In the genomic region with DNA sequence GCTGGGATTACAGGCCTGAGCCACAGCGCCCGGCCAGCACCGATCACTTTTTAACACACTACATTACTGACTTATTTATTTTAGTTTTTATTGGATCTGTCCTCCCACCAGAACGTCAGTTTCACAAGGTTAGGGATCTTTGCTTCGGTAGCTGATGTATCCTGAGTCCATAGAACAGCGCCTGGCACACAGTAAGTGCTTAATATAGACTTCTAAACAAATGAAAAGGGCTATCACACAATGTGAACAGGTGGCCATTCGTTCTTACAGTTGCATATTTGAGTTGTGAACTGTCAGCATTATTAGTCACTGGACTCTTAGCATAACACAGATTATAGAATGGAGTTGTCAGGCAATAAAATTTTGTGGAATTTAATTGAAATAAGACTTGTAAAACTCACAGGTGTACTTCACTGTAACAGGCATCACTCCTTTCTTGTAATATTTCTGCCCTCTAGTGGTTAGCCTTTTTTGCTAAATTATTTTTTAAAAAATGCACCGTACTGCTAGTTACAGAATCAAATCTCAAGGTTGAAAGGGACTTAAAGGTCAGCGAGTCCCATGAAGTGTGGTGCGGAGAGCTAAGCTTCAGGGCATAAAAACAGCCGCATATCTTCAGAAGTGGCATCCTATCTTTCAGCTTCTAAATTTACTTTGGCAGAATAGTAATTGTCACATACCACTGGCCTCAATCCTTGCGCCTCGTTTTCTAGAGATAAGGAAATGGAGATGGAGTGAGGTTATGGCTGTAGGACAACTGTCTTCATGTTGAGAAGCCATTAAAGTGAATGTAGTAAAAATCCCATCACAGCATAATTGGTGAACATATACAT, we compare ENCODE assay signal across 8 cellular contexts. TPM values are rescaled to one million over a fixed set of nuclear protein-coding genes. Genes with fewer than 3 reads are reported as not detected.
DNase-seq lines count a peak whose midpoint lies in the region; ATAC-seq and TF ChIP-seq lines count a peak whose summit lies in the region.

No MANE protein-coding gene starts in this region.

- no peaks in the 10 kb centered on the region for H3K27me3 ChIP-seq in SK-N-SH (ENCODE audit: insufficient read depth)
- H3K27me3 ChIP-seq in colonic mucosa, result no peaks in the 10 kb centered on the region

- H4K20me1 ChIP-seq in SK-N-SH (ENCODE audit: insufficient read depth), result no peaks in the 10 kb centered on the region

- H3K9me2 ChIP-seq in SK-N-SH, result no peaks in the 10 kb centered on the region

- no peak overlapping the region for H3K4me2 ChIP-seq in SK-N-SH

- H2AFZ ChIP-seq in SK-N-SH (ENCODE audit: low read depth), result 0 out of 2 replicates have a peak overlapping the region, but pooled peaks have one; percentile 76

- no peak for ATAC-seq in SK-N-SH treated with all-trans-retinoic acid at 6 μM for 48 hours
- ATAC-seq in GM21825 (IDR thresholded peaks at IDR 0.05; ENCODE audit: unreplicated experiment), result no peak
- no peak for ATAC-seq in GM21381 (IDR thresholded peaks at IDR 0.05; ENCODE audit: unreplicated experiment)
- no peak for ATAC-seq in GM21526 (IDR thresholded peaks at IDR 0.05; ENCODE audit: low FRiP score, unreplicated experiment)

- H3K4me3 Mint-ChIP-seq in neural crest cell, result peak overlapping the region; percentile 50

- no peak overlapping the region for H3K27ac Mint-ChIP-seq in neural crest cell (ENCODE audit: unreplicated experiment)

- peaks cover 11% of the 10 kb centered on the region for H3K79me2 ChIP-seq in SK-N-SH (ENCODE audit: insufficient read depth)

- H3K9me3 ChIP-seq in SK-N-SH (no peaks in the 10 kb centered on the region), colonic mucosa (no peaks in the 10 kb centered on the region)

- H3K27me3 Mint-ChIP-seq in neural crest cell (ENCODE audit: low read depth), result no peaks in the 10 kb centered on the region

- TF ChIP-seq RAD21 in SK-N-SH (IDR thresholded peaks at IDR 0.05; ENCODE audit: low read length), result peak; percentile 78

- intact Hi-C loops in colonic mucosa (cut with DNase I), result loop anchor here (2.0 to 10.0 kb wide), 3 partner anchors 139 to 733 kb away; no protein-coding TSS in a partner anchor

- H3K9ac ChIP-seq in SK-N-SH (no peak overlapping the region), colonic mucosa (ENCODE audit: low read depth in 2 of 2, low read length in 2 of 2) (no peak overlapping the region)

- H3K4me1 ChIP-seq in SK-N-SH (ENCODE audit: control insufficient read depth in 1 of 2, insufficient read depth in 2 of 2, low read depth in 1 of 2, low read length in 1 of 2), result peaks cover 8 to 11% of the 10 kb centered on the region in 2 experiments; a peak in 3 of 4 replicates
- H3K4me1 ChIP-seq in colonic mucosa, result no peaks in the 10 kb centered on the region

- peaks cover 24% of the 10 kb centered on the region for H3K4me1 Mint-ChIP-seq in neural crest cell

- H3K4me3 ChIP-seq in SK-N-SH (ENCODE audit: low read depth in 2 of 2, low read length in 1 of 2) (no peak overlapping the region), colonic mucosa (no peak overlapping the region)

- POLR2A ChIA-PET in SK-N-SH (lab: Yijun Ruan, JAX), result no interaction called here

- WGBS in SK-N-SH (ENCODE audit: low lambda C conversion rate), result 55% methylated on average over 13 of the region's 13 CpGs

- no peak for TF ChIP-seq EP300 in SK-N-SH (IDR thresholded peaks at IDR 0.05; ENCODE audit: borderline replicate concordance in 1 of 2, low read depth in 1 of 2, low read length in 1 of 2)

- no peak overlapping the region for H3K27ac ChIP-seq in SK-N-SH (ENCODE audit: low read depth in 2 of 2, low read length in 1 of 2)
- H3K27ac ChIP-seq in colonic mucosa, result no peak overlapping the region

- peak; percentile 77 for TF ChIP-seq CTCF in SK-N-SH (IDR thresholded peaks at IDR 0.05)
- TF ChIP-seq CTCF in colonic mucosa (IDR thresholded peaks at IDR 0.05), result peak; percentile 64
- TF ChIP-seq CTCF in neural crest cell (conservative IDR thresholded peaks at IDR 0.05), result peak; percentile 76

- peak; percentile 27 for DNase-seq in SK-N-SH
- peak; percentile 24 for DNase-seq in NCI-H226
- DNase-seq in colonic mucosa, result no peak
- DNase-seq in neural crest cell (ENCODE audit: low read depth, low spot score), result no peak

- CTCF ChIA-PET in SK-N-SH (lab: Yijun Ruan, JAX), result interaction anchor here (0.6 to 11.4 kb wide), 22 partner anchors 9 to 694 kb away, joined by 3 to 143 read pairs (median 4); a partner anchor contains a TSS

- no peaks in the 10 kb centered on the region for H3K9me3 Mint-ChIP-seq in neural crest cell

- no peaks in the 10 kb centered on the region for H3K36me3 ChIP-seq in SK-N-SH (replicated peaks in 1 of 2; ENCODE audit: control insufficient read depth in 1 of 2, insufficient read depth in 2 of 2, low read length in 1 of 2)
- H3K36me3 ChIP-seq in colonic mucosa, result no peaks in the 10 kb centered on the region

- peaks cover 8% of the 10 kb centered on the region for H3F3A ChIP-seq in SK-N-SH (replicated peaks; ENCODE audit: insufficient read depth)

- no peaks in the 10 kb centered on the region for H3K36me3 Mint-ChIP-seq in neural crest cell (ENCODE audit: low read depth)

TF ChIP-seq in SK-N-SH, 30 proteins besides CTCF, POLR2A, EP300 and RAD21:
- no peak for TF ChIP-seq ELF1 (IDR thresholded peaks at IDR 0.05)
- TF ChIP-seq SMC3 (IDR thresholded peaks at IDR 0.05; ENCODE audit: low read depth, low read length), result peak; percentile 52

TF ChIP-seq in SK-N-SH treated with all-trans-retinoic acid at 6 μM for 48 hours, 23 proteins besides CTCF, POLR2A, EP300 and RAD21:
- no peak for TF ChIP-seq ZNF565 (CRISPR knock-in tag; conservative IDR thresholded peaks at IDR 0.05; ENCODE audit: low read depth)
- TF ChIP-seq, protein P1, sequence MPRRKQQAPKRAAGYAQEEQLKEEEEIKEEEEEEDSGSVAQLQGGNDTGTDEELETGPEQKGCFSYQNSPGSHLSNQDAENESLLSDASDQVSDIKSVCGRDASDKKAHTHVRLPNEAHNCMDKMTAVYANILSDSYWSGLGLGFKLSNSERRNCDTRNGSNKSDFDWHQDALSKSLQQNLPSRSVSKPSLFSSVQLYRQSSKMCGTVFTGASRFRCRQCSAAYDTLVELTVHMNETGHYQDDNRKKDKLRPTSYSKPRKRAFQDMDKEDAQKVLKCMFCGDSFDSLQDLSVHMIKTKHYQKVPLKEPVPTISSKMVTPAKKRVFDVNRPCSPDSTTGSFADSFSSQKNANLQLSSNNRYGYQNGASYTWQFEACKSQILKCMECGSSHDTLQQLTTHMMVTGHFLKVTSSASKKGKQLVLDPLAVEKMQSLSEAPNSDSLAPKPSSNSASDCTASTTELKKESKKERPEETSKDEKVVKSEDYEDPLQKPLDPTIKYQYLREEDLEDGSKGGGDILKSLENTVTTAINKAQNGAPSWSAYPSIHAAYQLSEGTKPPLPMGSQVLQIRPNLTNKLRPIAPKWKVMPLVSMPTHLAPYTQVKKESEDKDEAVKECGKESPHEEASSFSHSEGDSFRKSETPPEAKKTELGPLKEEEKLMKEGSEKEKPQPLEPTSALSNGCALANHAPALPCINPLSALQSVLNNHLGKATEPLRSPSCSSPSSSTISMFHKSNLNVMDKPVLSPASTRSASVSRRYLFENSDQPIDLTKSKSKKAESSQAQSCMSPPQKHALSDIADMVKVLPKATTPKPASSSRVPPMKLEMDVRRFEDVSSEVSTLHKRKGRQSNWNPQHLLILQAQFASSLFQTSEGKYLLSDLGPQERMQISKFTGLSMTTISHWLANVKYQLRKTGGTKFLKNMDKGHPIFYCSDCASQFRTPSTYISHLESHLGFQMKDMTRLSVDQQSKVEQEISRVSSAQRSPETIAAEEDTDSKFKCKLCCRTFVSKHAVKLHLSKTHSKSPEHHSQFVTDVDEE (CRISPR knock-in tag; IDR thresholded peaks at IDR 0.05), result no peak
- no peak for TF ChIP-seq BACH2 (CRISPR knock-in tag; IDR thresholded peaks at IDR 0.05; ENCODE audit: borderline replicate concordance)

RNA-seq across cellular contexts. Expression of a gene that starts 3.4 kb away (rescaled TPM):
- polyA plus RNA-seq in SK-N-SH (2012; rRNA removed), result 25.2 and 27.5 TPM in 2 replicates
- polyA plus RNA-seq in SK-N-SH (2012; cell fraction: cytosol; rRNA removed), result 27.7 and 30.3 TPM in 2 replicates
- polyA plus RNA-seq in SK-N-SH (2012; cell fraction: nucleus; rRNA removed), result 22.8 and 24.5 TPM in 2 replicates
- 10 to 100 TPM; 21.4 to 23.3 TPM for total RNA-seq in colonic mucosa
- total RNA-seq in neural crest cell, result 35.4 TPM in 2 replicates

Comparison
In these comparisons a context has a peak if more than half of its experiments do, and no peak if none do; other contexts are left out.
1. DNase-seq: peak in SK-N-SH (single experiment) and NCI-H226 (single experiment); none in colonic mucosa (single experiment) and neural crest cell (single experiment).
2. Peak in every context shown above with its lines, with median percentiles within 50 percentile points of each other: CTCF ChIP-seq.